Comparison of ENCODE assay signal across 20 cellular contexts in the genomic region with DNA sequence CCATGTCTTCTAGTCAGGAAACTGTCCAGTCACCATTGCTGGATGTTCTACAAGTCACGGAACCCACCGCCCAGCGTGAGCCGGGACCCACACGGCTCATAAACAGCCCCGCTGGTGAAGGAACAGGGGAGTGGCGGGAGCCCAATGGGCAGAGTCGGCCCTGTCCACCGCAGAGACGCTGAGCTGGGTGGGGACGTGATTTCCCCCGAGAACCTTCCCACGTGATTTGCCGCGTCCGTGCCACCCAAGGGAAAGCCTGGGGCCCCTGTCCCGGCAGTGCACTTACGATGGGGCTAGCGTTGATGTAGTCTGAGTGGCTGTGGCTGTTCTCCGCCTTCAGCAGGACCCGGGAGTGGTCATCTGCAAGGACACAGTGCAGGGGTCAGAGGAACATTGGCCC.
"Had no signal": no experiment of that assay in that cellular context is flagged by ENCODE, and none has a peak within 500 bp of the region (broad histone marks: within the 10 kb centered on the region; RNA-seq: fewer than 3 reads in every experiment).

No MANE protein-coding gene starts in this region.

- H3K36me3 ChIP-seq: MG63 had no signal

- H3K9me3 ChIP-seq: MG63, SK-N-SH had no signal

- H3K27me3 ChIP-seq: MG63 had no signal

- DNase-seq: IMR-90, Karpas-422, KG1, MG63, NCI-H1092, NCI-H1105 treated with DMSO at 0.1 percent for 48 hours, NCI-H1417 treated with DMSO at 0.1 percent for 48 hours, NCI-H146, NCI-H1694 treated with DMSO at 0.1 percent for 48 hours, NCI-H1930, NCI-H2081, NCI-H2107, NCI-H2227 treated with DMSO at 0.1 percent for 48 hours, NCI-H524, NCI-H526 treated with DMSO at 0.1 percent for 48 hours, NCI-H774, RPMI8226, SHP77, SK-N-SH had no signal

- H3K4me2 ChIP-seq: SK-N-SH had no signal

- ATAC-seq: HepG2 had no signal

- H3K9ac ChIP-seq: SK-N-SH had no signal

- H3K4me3 ChIP-seq: MG63 had no signal
